Comparison of ENCODE assay signal across 8 cellular contexts in the genomic region with DNA sequence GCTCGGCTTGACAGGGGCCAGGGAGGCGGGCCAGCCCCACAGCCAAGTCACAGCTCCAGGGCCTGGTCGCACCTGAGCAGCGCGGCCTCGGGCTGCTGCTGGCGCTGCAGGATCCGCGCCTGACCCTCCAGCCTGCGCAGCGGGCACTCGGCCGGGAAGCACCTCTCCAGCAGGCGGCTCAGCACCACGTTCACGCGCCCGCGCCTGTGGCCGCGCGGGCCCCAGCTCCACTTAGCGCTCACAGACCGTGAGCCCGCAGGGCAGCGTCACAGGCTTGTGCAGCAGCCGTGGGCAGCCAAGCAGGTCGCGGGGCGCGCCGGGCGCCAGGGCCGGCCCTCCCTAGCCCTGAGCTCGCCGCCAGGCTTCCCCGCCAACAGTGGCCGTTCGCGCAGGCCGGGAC.
DNase-seq lines count a peak whose midpoint lies in the region; ATAC-seq, FAIRE-seq and TF ChIP-seq lines count a peak whose summit lies in the region.
"Not testable (repeated sequence)": the region's sequence is repeated elsewhere in the genome, so short reads cannot be mapped to it uniquely, and the experiment has no call there.

No MANE protein-coding gene starts in this region.

- TF ChIP-seq POLR2A in A549 (IDR thresholded peaks at IDR 0.05; ENCODE audit: low read length): not testable (repeated sequence)

- no CpG with 5 or more reads among the region's 41 CpGs for WGBS in A549 (ENCODE audit: missing lambda C conversion rate)

- H3K36me3 ChIP-seq in Panc1 (ENCODE audit: control insufficient read depth, insufficient read depth, low read length); left lung: not testable (repeated sequence)

- TF ChIP-seq RAD21 in A549 (conservative IDR thresholded peaks at IDR 0.05 in 1 of 2, IDR thresholded peaks at IDR 0.05 in 1 of 2): not testable (repeated sequence)

- not testable (repeated sequence) for H3K27ac ChIP-seq in A549; Panc1 (ENCODE audit: low read length); left lung

- not testable (repeated sequence) for TF ChIP-seq CTCF in A549 (IDR thresholded peaks at IDR 0.05); Panc1 (IDR thresholded peaks at IDR 0.05); left lung (IDR thresholded peaks at IDR 0.05)

- not testable (repeated sequence) for H3K27me3 Mint-ChIP-seq in activated T-cell treated with anti-CD3 and anti-CD28 coated beads, Interleukin-2, amount 50 U/mL, for 4 hours (ENCODE audit: low read depth); effector memory CD8-positive, alpha-beta T cell; naive B cell; stimulated activated naive CD8-positive, alpha-beta T cell treated with anti-CD3 and anti-CD28 coated beads, Interleukin-15, amount 100 ng/mL, for 72 hours

- ATAC-seq in A549: peak; percentile 70 to 100
- ATAC-seq in Panc1: peak; percentile 87
- ATAC-seq in activated T-cell treated with anti-CD3 and anti-CD28 coated beads, Interleukin-2, amount 50 U/mL, for 4 hours: peak; percentile 37 to 67
- peak; percentile 42 for ATAC-seq in effector memory CD8-positive, alpha-beta T cell (replicated peaks)
- peak; percentile 37 to 67 for ATAC-seq in left cardiac atrium
- ATAC-seq in left lung: peak; percentile 71
- ATAC-seq in naive B cell (ENCODE audit: low read depth in 2 of 2): peak; percentile 16 to 39
- peak; percentile 43 for ATAC-seq in stimulated activated naive CD8-positive, alpha-beta T cell treated with anti-CD3 and anti-CD28 coated beads, Interleukin-15, amount 100 ng/mL, for 72 hours

- not testable (repeated sequence) for H3K27ac Mint-ChIP-seq in effector memory CD8-positive, alpha-beta T cell; naive B cell; stimulated activated naive CD8-positive, alpha-beta T cell treated with anti-CD3 and anti-CD28 coated beads, Interleukin-15, amount 100 ng/mL, for 72 hours

- H3K9me3 ChIP-seq in A549; Panc1 (ENCODE audit: control insufficient read depth, insufficient read depth, low read depth, low read length); left lung: not testable (repeated sequence)

- H3K9me3 Mint-ChIP-seq in activated T-cell treated with anti-CD3 and anti-CD28 coated beads, Interleukin-2, amount 50 U/mL, for 4 hours; effector memory CD8-positive, alpha-beta T cell; naive B cell; stimulated activated naive CD8-positive, alpha-beta T cell treated with anti-CD3 and anti-CD28 coated beads, Interleukin-15, amount 100 ng/mL, for 72 hours: not testable (repeated sequence)

- CTCF ChIA-PET in A549 (lab: Yijun Ruan, JAX); Panc1 (lab: Charles Lee): not testable (repeated sequence)

- H3K36me3 Mint-ChIP-seq in activated T-cell treated with anti-CD3 and anti-CD28 coated beads, Interleukin-2, amount 50 U/mL, for 4 hours (ENCODE audit: insufficient read depth); effector memory CD8-positive, alpha-beta T cell (ENCODE audit: insufficient read depth); naive B cell: not testable (repeated sequence)

- not testable (repeated sequence) for TF ChIP-seq EP300 in A549 (IDR thresholded peaks at IDR 0.05)

- intact Hi-C loops in Panc1 (cut with micrococcal nuclease; ENCODE audit: unreplicated experiment); left cardiac atrium (cut with DNase I); left lung (cut with DNase I): not testable (repeated sequence)

- not testable (repeated sequence) for BruUV-seq in Panc1 (replicated peaks; lab: Mats Ljungman, UMichigan)

- in situ Hi-C loops in Panc1 (cut with HindIII; ENCODE audit: low pct_unique_long_range_greater_than_20kb, low sequenced_read_pairs): not testable (repeated sequence)

- not testable (repeated sequence) for H3K4me2 ChIP-seq in A549

- not testable (repeated sequence) for H3K4me3 Mint-ChIP-seq in activated T-cell treated with anti-CD3 and anti-CD28 coated beads, Interleukin-2, amount 50 U/mL, for 4 hours; effector memory CD8-positive, alpha-beta T cell; naive B cell; stimulated activated naive CD8-positive, alpha-beta T cell treated with anti-CD3 and anti-CD28 coated beads, Interleukin-15, amount 100 ng/mL, for 72 hours

- H3K27me3 ChIP-seq in Panc1 (ENCODE audit: control insufficient read depth, insufficient read depth, low read length); left lung: not testable (repeated sequence)

- DNase-seq in A549 (ENCODE audit: low read depth in 1 of 2, low spot score in 1 of 2); Panc1 (ENCODE audit: low read depth, low spot score); activated T-cell treated with anti-CD3 and anti-CD28 coated beads, Interleukin-2, amount 50 U/mL, for 4 hours; effector memory CD8-positive, alpha-beta T cell; left cardiac atrium; left lung; naive B cell; stimulated activated naive CD8-positive, alpha-beta T cell treated with anti-CD3 and anti-CD28 coated beads, Interleukin-15, amount 100 ng/mL, for 72 hours: not testable (repeated sequence)

- not testable (repeated sequence) for H3K4me1 ChIP-seq in A549; Panc1 (ENCODE audit: control insufficient read depth, insufficient read depth, low read length); left lung

- H3K4me1 Mint-ChIP-seq in activated T-cell treated with anti-CD3 and anti-CD28 coated beads, Interleukin-2, amount 50 U/mL, for 4 hours (ENCODE audit: low read depth); effector memory CD8-positive, alpha-beta T cell (ENCODE audit: low read depth in 2 of 2); naive B cell; stimulated activated naive CD8-positive, alpha-beta T cell treated with anti-CD3 and anti-CD28 coated beads, Interleukin-15, amount 100 ng/mL, for 72 hours: not testable (repeated sequence)

- POLR2A ChIA-PET in A549 (lab: Yijun Ruan, JAX); Panc1 (lab: Charles Lee): not testable (repeated sequence)

- not testable (repeated sequence) for FAIRE-seq in A549 (lab: Jason Lieb, UNC)

- H3K4me3 ChIP-seq in A549; Panc1 (ENCODE audit: low read depth in 2 of 2, low read length in 2 of 2); left lung: not testable (repeated sequence)

Comparison
In these comparisons a context has a peak if more than half of its experiments do, and no peak if none do; other contexts are left out.
1. ATAC-seq: peak in every context shown above with its lines; median percentile 87 in Panc1; 85 in A549; 71 in left lung; 52 in activated T-cell treated with anti-CD3 and anti-CD28 coated beads, Interleukin-2, amount 50 U/mL, for 4 hours; 52 in left cardiac atrium; 43 in stimulated activated naive CD8-positive, alpha-beta T cell treated with anti-CD3 and anti-CD28 coated beads, Interleukin-15, amount 100 ng/mL, for 72 hours; 42 in effector memory CD8-positive, alpha-beta T cell; 28 in naive B cell.